24 cellular contexts compared by ENCODE assay signal in genomic region chr18:56559044-56559443, GRCh38.
"Had no signal": no experiment of that assay in that cellular context is flagged by ENCODE, and none has a peak within 500 bp of the region (broad histone marks: within the 10 kb centered on the region; RNA-seq: fewer than 3 reads in every experiment).

No MANE protein-coding gene starts in this region.

- H3K4me3 ChIP-seq: left lung, lower lobe of right lung, ovary, skin epidermis, spleen, suprapubic skin, thoracic aorta, tibial nerve, uterus had no signal

- FAIRE-seq: islet of Langerhans, kidney had no signal

- H3K36me3 ChIP-seq: left lung, lower lobe of right lung, neutrophil, ovary, spleen, suprapubic skin, thoracic aorta, tibial nerve, uterus had no signal

- H3K27ac ChIP-seq: left lung, lower lobe of right lung, neutrophil, ovary, skin epidermis, spleen, suprapubic skin, thoracic aorta, tibial nerve, uterus had no signal

- H3K27me3 ChIP-seq: left lung, neutrophil, ovary, suprapubic skin, tibial nerve, uterus had no signal

- ATAC-seq: left colon; left lung; lower lobe of right lung; naive thymus-derived CD8-positive, alpha-beta T cell; right cardiac atrium; sciatic nerve; stimulated activated effector memory CD8-positive, alpha-beta T cell treated with anti-CD3 and anti-CD28 coated beads, Interleukin-12 subunit alpha, Interleukin-12 subunit beta, amount 100 ng/mL, for 72 hours had no signal

- H3K9me3 ChIP-seq: left lung, lower lobe of right lung, neutrophil, ovary, spleen, suprapubic skin, thoracic aorta, tibial nerve, uterus had no signal

- H3K4me1 ChIP-seq: left lung, lower lobe of right lung, spleen, suprapubic skin, tibial nerve, uterus had no signal

- DNase-seq: hypothalamus; immature natural killer cell; kidney; left colon; lower lobe of right lung; mammary epithelial cell; mesenchymal stem cell; naive thymus-derived CD8-positive, alpha-beta T cell; ovary; retina; right cardiac atrium; spleen; stimulated activated CD4-positive, alpha-beta T cell treated with anti-CD3 and anti-CD28 coated beads, Interleukin-4, amount 100 ng/mL, for 24 hours; stimulated activated naive CD4-positive, alpha-beta T cell; uterus had no signal
